Comparison of ENCODE assay signal across 8 cellular contexts in the genomic region with DNA sequence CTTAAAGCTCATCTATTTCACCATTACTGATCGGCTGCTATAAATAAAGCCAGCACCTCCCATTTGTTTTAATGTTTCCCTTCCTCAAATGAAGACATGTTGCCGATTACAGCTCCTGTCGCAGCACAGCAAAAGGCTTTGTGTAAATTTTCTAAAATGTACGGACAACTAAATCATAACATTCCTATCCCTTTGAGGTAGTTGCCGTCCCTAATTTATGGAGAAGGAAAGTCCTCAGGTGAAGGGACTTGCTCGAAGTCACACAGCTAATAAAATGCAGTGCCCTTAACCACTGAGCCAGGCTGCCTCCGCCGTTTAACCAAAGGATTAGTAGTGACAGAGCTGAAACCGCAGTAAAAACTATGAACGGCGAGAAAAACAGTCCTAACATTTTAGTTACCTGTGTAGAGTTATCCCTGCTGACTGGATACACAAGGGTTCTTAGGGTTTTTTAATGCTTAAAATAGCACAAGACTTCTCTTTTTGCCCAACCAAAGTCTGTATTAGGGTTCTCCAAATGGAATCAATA. TPM values are rescaled to one million over a fixed set of nuclear protein-coding genes. Genes with fewer than 3 reads are reported as not detected.
DNase-seq lines count a peak whose midpoint lies in the region; ATAC-seq, FAIRE-seq and TF ChIP-seq lines count a peak whose summit lies in the region.

No MANE protein-coding gene starts in this region.

- H3K36me3 ChIP-seq in esophagus (ENCODE audit: control insufficient read depth in 2 of 2, insufficient read depth in 2 of 2, low read length in 1 of 2): peaks cover 3 to 12% of the 10 kb centered on the region in 2 donors
- peaks cover 0 to 4% of the 10 kb centered on the region in 2 donors for H3K36me3 ChIP-seq in prostate gland

- H3K9me3 ChIP-seq in esophagus (ENCODE audit: control insufficient read depth in 2 of 2, insufficient read depth in 1 of 2, low read depth in 1 of 2, low read length in 1 of 2) (no peaks in the 10 kb centered on the region), prostate gland (no peaks in the 10 kb centered on the region)

- H3K27me3 ChIP-seq in esophagus (ENCODE audit: control insufficient read depth in 1 of 2, insufficient read depth in 2 of 2, low read length in 2 of 2) (no peaks in the 10 kb centered on the region), prostate gland (replicated peaks; ENCODE audit: insufficient read depth) (no peaks in the 10 kb centered on the region)

- ATAC-seq in SK-N-SH treated with all-trans-retinoic acid at 6 μM for 48 hours (peak; percentile 41), GM21381 (IDR thresholded peaks at IDR 0.05; ENCODE audit: unreplicated experiment) (no peak)

- H3K4me3 ChIP-seq in esophagus (ENCODE audit: low read depth in 1 of 2, low read length in 2 of 2): peak overlapping the region; percentile 39 to 77
- H3K4me3 ChIP-seq in prostate gland: peak overlapping the region; percentile 96 to 97

- no peak for TF ChIP-seq POLR2A in prostate gland (IDR thresholded peaks at IDR 0.05)

- DNase-seq in SHP77 treated with DMSO at 0.1 percent for 48 hours (lab: John Stamatoyannopoulos, UW): peak; percentile 43
- no peak for DNase-seq in SHP77 (lab: John Stamatoyannopoulos, UW)
- no peak for DNase-seq in prostate gland (ENCODE audit: low spot score)
- no peak for DNase-seq in frontal cortex (ENCODE audit: low spot score in 2 of 2)
- DNase-seq in inferior parietal cortex (ENCODE audit: extremely low spot score): no peak

- H3K4me1 ChIP-seq in esophagus (ENCODE audit: control insufficient read depth in 2 of 2, insufficient read depth in 2 of 2, low read length in 1 of 2): peaks cover 2 to 3% of the 10 kb centered on the region in 2 donors
- H3K4me1 ChIP-seq in prostate gland (replicated peaks): peaks cover 2% of the 10 kb centered on the region

- TF ChIP-seq CTCF in prostate gland (IDR thresholded peaks at IDR 0.05): no peak

- H3K27ac ChIP-seq in esophagus (ENCODE audit: low read depth in 2 of 2, low read length in 1 of 2) (peak overlapping the region; percentile 69 to 94), prostate gland (peak overlapping the region; percentile 96 to 97)

- FAIRE-seq in frontal cortex (lab: Jason Lieb, UNC): no peak

- intact Hi-C loops in prostate gland (cut with DNase I): loop anchor here (2.0 kb wide), 1 partner anchor 111 kb away; no protein-coding TSS in a partner anchor

- WGBS in esophagus, 2 donors: 1% methylated on average over 11 of the region's 11 CpGs
- WGBS in prostate gland: 2% methylated on average over 11 of the region's 11 CpGs

TF ChIP-seq in SK-N-SH treated with all-trans-retinoic acid at 6 μM for 48 hours, 23 proteins besides CTCF, POLR2A, EP300 and RAD21:
- TF ChIP-seq, protein P1, sequence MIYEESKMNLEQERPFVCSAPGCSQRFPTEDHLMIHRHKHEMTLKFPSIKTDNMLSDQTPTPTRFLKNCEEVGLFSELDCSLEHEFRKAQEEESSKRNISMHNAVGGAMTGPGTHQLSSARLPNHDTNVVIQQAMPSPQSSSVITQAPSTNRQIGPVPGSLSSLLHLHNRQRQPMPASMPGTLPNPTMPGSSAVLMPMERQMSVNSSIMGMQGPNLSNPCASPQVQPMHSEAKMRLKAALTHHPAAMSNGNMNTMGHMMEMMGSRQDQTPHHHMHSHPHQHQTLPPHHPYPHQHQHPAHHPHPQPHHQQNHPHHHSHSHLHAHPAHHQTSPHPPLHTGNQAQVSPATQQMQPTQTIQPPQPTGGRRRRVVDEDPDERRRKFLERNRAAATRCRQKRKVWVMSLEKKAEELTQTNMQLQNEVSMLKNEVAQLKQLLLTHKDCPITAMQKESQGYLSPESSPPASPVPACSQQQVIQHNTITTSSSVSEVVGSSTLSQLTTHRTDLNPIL (CRISPR knock-in tag; IDR thresholded peaks at IDR 0.05; ENCODE audit: low read depth): no peak
- TF ChIP-seq TOX (CRISPR knock-in tag; IDR thresholded peaks at IDR 0.05; ENCODE audit: borderline replicate concordance) (no peak), ZFP3 (CRISPR knock-in tag; IDR thresholded peaks at IDR 0.05) (no peak), OSR1 (CRISPR knock-in tag; IDR thresholded peaks at IDR 0.05) (no peak), ZNF8 (CRISPR knock-in tag; IDR thresholded peaks at IDR 0.05) (no peak), POU6F1 (CRISPR knock-in tag; IDR thresholded peaks at IDR 0.05; ENCODE audit: borderline replicate concordance, low read depth) (no peak), PPARA (CRISPR knock-in tag; IDR thresholded peaks at IDR 0.05; ENCODE audit: borderline replicate concordance) (no peak), SNAI2 (CRISPR knock-in tag; IDR thresholded peaks at IDR 0.05) (no peak), CSDC2 (CRISPR knock-in tag; IDR thresholded peaks at IDR 0.05) (no peak), ZNF70 (CRISPR knock-in tag; IDR thresholded peaks at IDR 0.05) (no peak), ARNTL (CRISPR knock-in tag; IDR thresholded peaks at IDR 0.05; ENCODE audit: borderline replicate concordance, low read depth) (no peak), ZFP30 (CRISPR knock-in tag; IDR thresholded peaks at IDR 0.05) (no peak), ZC3H10 (CRISPR knock-in tag; IDR thresholded peaks at IDR 0.05) (no peak), BACH2 (CRISPR knock-in tag; IDR thresholded peaks at IDR 0.05; ENCODE audit: borderline replicate concordance) (no peak), ISL1 (CRISPR knock-in tag; IDR thresholded peaks at IDR 0.05) (no peak), ZNF565 (CRISPR knock-in tag; conservative IDR thresholded peaks at IDR 0.05; ENCODE audit: low read depth) (no peak), TCF4 (CRISPR knock-in tag; IDR thresholded peaks at IDR 0.05; ENCODE audit: borderline replicate concordance) (no peak)
- TF ChIP-seq, protein P2, sequence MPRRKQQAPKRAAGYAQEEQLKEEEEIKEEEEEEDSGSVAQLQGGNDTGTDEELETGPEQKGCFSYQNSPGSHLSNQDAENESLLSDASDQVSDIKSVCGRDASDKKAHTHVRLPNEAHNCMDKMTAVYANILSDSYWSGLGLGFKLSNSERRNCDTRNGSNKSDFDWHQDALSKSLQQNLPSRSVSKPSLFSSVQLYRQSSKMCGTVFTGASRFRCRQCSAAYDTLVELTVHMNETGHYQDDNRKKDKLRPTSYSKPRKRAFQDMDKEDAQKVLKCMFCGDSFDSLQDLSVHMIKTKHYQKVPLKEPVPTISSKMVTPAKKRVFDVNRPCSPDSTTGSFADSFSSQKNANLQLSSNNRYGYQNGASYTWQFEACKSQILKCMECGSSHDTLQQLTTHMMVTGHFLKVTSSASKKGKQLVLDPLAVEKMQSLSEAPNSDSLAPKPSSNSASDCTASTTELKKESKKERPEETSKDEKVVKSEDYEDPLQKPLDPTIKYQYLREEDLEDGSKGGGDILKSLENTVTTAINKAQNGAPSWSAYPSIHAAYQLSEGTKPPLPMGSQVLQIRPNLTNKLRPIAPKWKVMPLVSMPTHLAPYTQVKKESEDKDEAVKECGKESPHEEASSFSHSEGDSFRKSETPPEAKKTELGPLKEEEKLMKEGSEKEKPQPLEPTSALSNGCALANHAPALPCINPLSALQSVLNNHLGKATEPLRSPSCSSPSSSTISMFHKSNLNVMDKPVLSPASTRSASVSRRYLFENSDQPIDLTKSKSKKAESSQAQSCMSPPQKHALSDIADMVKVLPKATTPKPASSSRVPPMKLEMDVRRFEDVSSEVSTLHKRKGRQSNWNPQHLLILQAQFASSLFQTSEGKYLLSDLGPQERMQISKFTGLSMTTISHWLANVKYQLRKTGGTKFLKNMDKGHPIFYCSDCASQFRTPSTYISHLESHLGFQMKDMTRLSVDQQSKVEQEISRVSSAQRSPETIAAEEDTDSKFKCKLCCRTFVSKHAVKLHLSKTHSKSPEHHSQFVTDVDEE (CRISPR knock-in tag; IDR thresholded peaks at IDR 0.05): no peak

RNA-seq across cellular contexts. Expression of gene PINK1, which starts 0.9 kb away (rescaled TPM):
- 10 to 100 TPM; 52.0 to 61.2 TPM for polyA plus RNA-seq in esophagus
- total RNA-seq in prostate gland (100 to 1,000 TPM; 115 to 136 TPM), frontal cortex (119 TPM)

RNA-seq across cellular contexts. Expression of gene DDOST, which starts 27.0 kb away (rescaled TPM):
- 100 to 1,000 TPM in 1 of 2 donors, 10 to 100 TPM in 1; 73.2 to 126 TPM for polyA plus RNA-seq in esophagus
- total RNA-seq in prostate gland (100 to 1,000 TPM; 223 to 264 TPM), frontal cortex (110 TPM)

RNA-seq across cellular contexts. Expression of gene CDA, which starts 45.2 kb away (rescaled TPM):
- 100 to 1,000 TPM; 107 to 110 TPM for polyA plus RNA-seq in esophagus
- total RNA-seq in prostate gland (under 1 TPM in 1 of 2 donors, not detected in 1; 0.59 TPM), frontal cortex (not detected)
